Comparison of ENCODE assay signal across 23 cellular contexts in genomic region chr5:134787692-134788091, GRCh38. TPM values are rescaled to one million over a fixed set of nuclear protein-coding genes. Genes with fewer than 3 reads are reported as not detected.
DNase-seq lines count a peak whose midpoint lies in the region; ATAC-seq, FAIRE-seq and TF ChIP-seq lines count a peak whose summit lies in the region.
"Had no signal": no experiment of that assay in that cellular context is flagged by ENCODE, and none has a peak within 500 bp of the region (broad histone marks: within the 10 kb centered on the region; RNA-seq: fewer than 3 reads in every experiment).

No MANE protein-coding gene starts in this region.

- no TSS peak for BruUV-seq in K562 (replicated peaks; lab: Mats Ljungman, UMichigan)

- H3K79me2 ChIP-seq in K562 (ENCODE audit: control insufficient read depth, insufficient read depth, low read length) = no peaks in the 10 kb centered on the region

- POLR2A ChIA-PET in HEK293 (lab: Yijun Ruan, JAX) (interaction anchor here (1.2 kb wide), 1 partner anchor 9 kb away, joined by 3 read pairs; no protein-coding TSS in a partner anchor), K562 (lab: Yijun Ruan, JAX) (interaction anchor here (1.6 kb wide), 1 partner anchor 29 kb away, joined by 4 read pairs; the partner anchor contains the start of gene DDX46)

- intact Hi-C loops in K562 (cut with micrococcal nuclease) = no loop called here

- H3K9me3 ChIP-seq in HEK293 (ENCODE audit: control insufficient read depth, insufficient read depth, low read depth, low read length) = no peaks in the 10 kb centered on the region
- no peaks in the 10 kb centered on the region for H3K9me3 ChIP-seq in K562 (replicated peaks; ENCODE audit: control insufficient read depth, insufficient read depth, low read depth, low read length)
- H3K9me3 ChIP-seq: BE2C, BLaER1 had no signal

- TF ChIP-seq POLR2A in GM12891 (IDR thresholded peaks at IDR 0.05; ENCODE audit: low read depth, low read length) = no peak
- no peak for TF ChIP-seq POLR2A in K562 (conservative IDR thresholded peaks at IDR 0.05)

- in situ Hi-C loops in K562 (cut with MboI) = no loop called here

- no peak for TF ChIP-seq EP300 in K562 (IDR thresholded peaks at IDR 0.05; ENCODE audit: low read length)

- no peaks in the 10 kb centered on the region for H3K9me1 ChIP-seq in K562 (ENCODE audit: control insufficient read depth, insufficient read depth, low read length)

- no peaks in the 10 kb centered on the region for H4K20me1 ChIP-seq in K562 (replicated peaks; ENCODE audit: control insufficient read depth, insufficient read depth, low read length)
- H4K20me1 ChIP-seq: BLaER1 had no signal

- FAIRE-seq in GM12891 (lab: Jason Lieb, UNC) (peak; percentile 26), K562 (lab: Jason Lieb, UNC) (no peak)
- FAIRE-seq: A204.1, GM12878, GM19239 had no signal

- 75% methylated on average over 1 of the region's 1 CpG for WGBS in K562 (ENCODE audit: insufficient coverage, low coverage, missing lambda C conversion rate)

- H3K4me3 ChIP-seq in HEK293 (ENCODE audit: low read depth, low read length) (no peak overlapping the region), K562 (no peak overlapping the region)
- H3K4me3 ChIP-seq: BLaER1, GM12878 had no signal

- CTCF ChIA-PET in HEK293 (lab: Yijun Ruan, JAX) = no interaction called here
- CTCF ChIA-PET in K562 (lab: Yijun Ruan, JAX; ENCODE audit: low intra/inter-chr PET ratio) = no interaction called here

- H3K27me3 ChIP-seq in K562 (ENCODE audit: control insufficient read depth in 2 of 2, insufficient read depth in 2 of 2, low read length in 2 of 2) = no peaks in the 10 kb centered on the region
- H3K27me3 ChIP-seq: BE2C, BLaER1 had no signal

- TF ChIP-seq CTCF in HEK293 (tag by site-specific recombination; IDR thresholded peaks at IDR 0.05) (no peak), K562 (IDR thresholded peaks at IDR 0.05 in 2 of 3, conservative IDR thresholded peaks at IDR 0.05 in 1 of 3; ENCODE audit: insufficient read depth in 2 of 3, low read depth in 1 of 3, low read length in 3 of 3) (no peak)

- H3K36me3 ChIP-seq in HEK293 (ENCODE audit: control insufficient read depth in 2 of 2, insufficient read depth in 1 of 2, low read length in 2 of 2) = peaks cover 99 to 100% of the 10 kb centered on the region in 2 experiments
- H3K36me3 ChIP-seq in K562 (ENCODE audit: control insufficient read depth, insufficient read depth, low read length) = peaks cover 93% of the 10 kb centered on the region; the same call in 2 of the 3 replicates

- H3K9ac ChIP-seq in K562 (ENCODE audit: insufficient read depth in 1 of 2, low read depth in 2 of 2, low read length in 2 of 2) = no peak overlapping the region
- H3K9ac ChIP-seq: BLaER1 had no signal

- no peak overlapping the region for H3K4me2 ChIP-seq in K562 (ENCODE audit: insufficient read depth, low read length)
- H3K4me2 ChIP-seq: BLaER1 had no signal

- H2AFZ ChIP-seq in K562 (ENCODE audit: low read depth, low read length) = no peak overlapping the region

- DNase-seq in GM12891 (ENCODE audit: insufficient read length, low spot score) (no peak), K562 (ENCODE audit: extremely low read depth in 1 of 4, low spot score in 3 of 4) (no peak), NCI-H526 treated with DMSO at 0.1 percent for 48 hours (lab: John Stamatoyannopoulos, UW) (no peak), nucleus accumbens (lab: John Stamatoyannopoulos, UW) (no peak)
- DNase-seq: 8988T; ACHN; BE2C; C1 segment of cervical spinal cord; CD4-positive, alpha-beta memory T cell; CD4-positive, CD25-positive, alpha-beta regulatory T cell; CD8-positive, alpha-beta memory T cell; COR-L47; DMS 273 treated with DMSO at 0.1 percent for 48 hours; DMS153; DMS79; DND-41; EL; GDM1 had no signal

- H3K4me1 ChIP-seq in HEK293 (ENCODE audit: control insufficient read depth, insufficient read depth, low read length) (no peaks in the 10 kb centered on the region), K562 (replicated peaks in 1 of 2; ENCODE audit: control insufficient read depth in 2 of 2, insufficient read depth in 2 of 2, low read length in 2 of 2) (no peaks in the 10 kb centered on the region)
- H3K4me1 ChIP-seq: BE2C, BLaER1 had no signal

- TF ChIP-seq RAD21 in K562 (CRISPR knock-in tag; conservative IDR thresholded peaks at IDR 0.05 in 1 of 2, IDR thresholded peaks at IDR 0.05 in 1 of 2) = no peak

- no peak overlapping the region for H3K27ac ChIP-seq in HEK293 (ENCODE audit: extremely low read depth, low read depth, low read length)
- H3K27ac ChIP-seq in K562 (ENCODE audit: extremely low read depth, low read depth, low read length) = no peak overlapping the region
- H3K27ac ChIP-seq: BLaER1 had no signal

- ATAC-seq in K562 = no peak
- ATAC-seq: GM12878 had no signal

TF ChIP-seq in GM12891, 5 proteins besides CTCF, POLR2A, EP300 and RAD21 (continues in another document):
- TF ChIP-seq PAX5 (IDR thresholded peaks at IDR 0.05; ENCODE audit: insufficient read depth, low read length, severe bottlenecking) = no peak
- TF ChIP-seq POU2F2 (IDR thresholded peaks at IDR 0.05; ENCODE audit: low read depth, low read length) = no peak

TF ChIP-seq in HEK293, 187 proteins besides CTCF, POLR2A, EP300 and RAD21:
- TF ChIP-seq ZNF558 (tag by site-specific recombination; IDR thresholded peaks at IDR 0.05) (no peak), ZNF121 (tag by site-specific recombination; IDR thresholded peaks at IDR 0.05) (peak; percentile 93)
TF ChIP-seq in HEK293: peak in this region for 1.

TF ChIP-seq in K562, 482 proteins besides CTCF, POLR2A, EP300 and RAD21 (continues in another document):
- TF ChIP-seq ELF1 (tag; IDR thresholded peaks at IDR 0.05) (no peak), ZZZ3 (IDR thresholded peaks at IDR 0.05) (no peak), ZNF121 (CRISPR knock-in tag; conservative IDR thresholded peaks at IDR 0.05) (peak; percentile 55), PHB2 (IDR thresholded peaks at IDR 0.05; ENCODE audit: low read depth) (no peak)

RNA-seq across cellular contexts. Expression of gene DDX46, which starts 29.1 kb away (rescaled TPM):
- polyA plus RNA-seq in GM12891 (2012; ENCODE audit: low read depth, missing spikeins) = 44.9 TPM
- 152 and 418 TPM in 2 replicates for total RNA-seq in K562 (2011; cell fraction: chromatin; rRNA removed; ENCODE audit: low replicate concordance)
- 90.4 and 102 TPM in 2 replicates for total RNA-seq in K562 (2011; cell fraction: nucleolus; rRNA removed)
- total RNA-seq in K562 (2011; cell fraction: nucleoplasm; rRNA removed) = 137 TPM in 2 replicates
- total RNA-seq in K562 (2014; rRNA removed) = 48.9 and 49.0 TPM in 2 replicates
- total RNA-seq in K562 (2014; rRNA removed; fragmentation: Illumina TruSeq; extraction: Trizol) = 84.9 and 102 TPM in 2 replicates
- 95.9 and 99.0 TPM in 2 replicates for total RNA-seq in K562 (2015; rRNA removed; fragmentation: Illumina TruSeq; extraction: Trizol)
- total RNA-seq in K562 (2021) = 70.6 and 74.6 TPM in 2 replicates
- 49.2 and 76.4 TPM in 2 replicates for polyA plus RNA-seq in K562 (2011; rRNA removed)
- 13.4 and 17.2 TPM in 2 replicates for polyA plus RNA-seq in K562 (2011; cell fraction: cytosol; rRNA removed)
- polyA plus RNA-seq in K562 (2011; cell fraction: nucleus; rRNA removed) = 47.3 and 53.9 TPM in 2 replicates
- polyA plus RNA-seq in K562 (2012) = 36.5 and 64.5 TPM in 2 replicates
- polyA plus RNA-seq in K562 (2014; fragmentation: Illumina TruSeq; extraction: Trizol) = 83.4 and 87.6 TPM in 2 replicates
- polyA plus RNA-seq in K562 (2014; fragmentation: Nextera tagmentation; extraction: Ambion mirVana) = 10 to 100 TPM; 26.2 to 32.3 TPM
- polyA plus RNA-seq in K562 (2014; rRNA removed) = 61.6 and 77.6 TPM in 2 replicates
- polyA minus RNA-seq in K562 (2011; rRNA and poly(A)+ RNA removed) = 112 and 129 TPM in 2 replicates
- polyA minus RNA-seq in K562 (2011; cell fraction: cytosol; rRNA and poly(A)+ RNA removed) = 41.5 and 63.3 TPM in 2 replicates
- polyA minus RNA-seq in K562 (2011; cell fraction: nucleus; rRNA and poly(A)+ RNA removed) = 50.8 and 67.5 TPM in 2 replicates

RNA-seq across cellular contexts. Expression of gene CAMLG, which starts 49.3 kb away (rescaled TPM):
- 30.2 TPM for polyA plus RNA-seq in GM12891 (2012; ENCODE audit: low read depth, missing spikeins)
- total RNA-seq in K562 (2011; cell fraction: chromatin; rRNA removed; ENCODE audit: low replicate concordance) = 7.6 and 10.7 TPM in 2 replicates
- total RNA-seq in K562 (2011; cell fraction: nucleolus; rRNA removed) = 8.4 and 9.3 TPM in 2 replicates
- 11.9 and 14.4 TPM in 2 replicates for total RNA-seq in K562 (2011; cell fraction: nucleoplasm; rRNA removed)
- total RNA-seq in K562 (2014; rRNA removed) (18.9 and 19.3 TPM in 2 replicates), K562 (2014; rRNA removed; fragmentation: Illumina TruSeq; extraction: Trizol) (22.0 and 26.7 TPM in 2 replicates), K562 (2015; rRNA removed; fragmentation: Illumina TruSeq; extraction: Trizol) (13.0 and 13.6 TPM in 2 replicates), K562 (2021) (19.7 and 20.1 TPM in 2 replicates)
- polyA plus RNA-seq in K562 (2011; rRNA removed) (11.3 and 12.8 TPM in 2 replicates), K562 (2014; fragmentation: Illumina TruSeq; extraction: Trizol) (13.7 and 18.0 TPM in 2 replicates), K562 (2014; fragmentation: Nextera tagmentation; extraction: Ambion mirVana) (10 to 100 TPM; 16.3 to 17.3 TPM), K562 (2014; rRNA removed) (11.0 and 15.3 TPM in 2 replicates)
- polyA plus RNA-seq in K562 (2011; cell fraction: cytosol; rRNA removed) = 4.3 and 7.9 TPM in 2 replicates
- 4.9 and 5.3 TPM in 2 replicates for polyA plus RNA-seq in K562 (2011; cell fraction: nucleus; rRNA removed)
- 18.9 and 32.6 TPM in 2 replicates for polyA plus RNA-seq in K562 (2012)
- polyA minus RNA-seq in K562 (2011; rRNA and poly(A)+ RNA removed) = 5.2 and 5.3 TPM in 2 replicates
- polyA minus RNA-seq in K562 (2011; cell fraction: cytosol; rRNA and poly(A)+ RNA removed) = 2.8 and 5.6 TPM in 2 replicates
- 2.3 and 3.9 TPM in 2 replicates for polyA minus RNA-seq in K562 (2011; cell fraction: nucleus; rRNA and poly(A)+ RNA removed)

RNA-seq across cellular contexts. Expression of gene C5orf24, which starts 58.1 kb away (rescaled TPM):
- polyA plus RNA-seq in GM12891 (2012; ENCODE audit: low read depth, missing spikeins) = 11.7 TPM
- total RNA-seq in K562 (2011; cell fraction: chromatin; rRNA removed; ENCODE audit: low replicate concordance) = 72.0 and 117 TPM in 2 replicates
- 47.6 and 53.4 TPM in 2 replicates for total RNA-seq in K562 (2011; cell fraction: nucleolus; rRNA removed)
- total RNA-seq in K562 (2011; cell fraction: nucleoplasm; rRNA removed) = 69.0 and 99.8 TPM in 2 replicates
- total RNA-seq in K562 (2014; rRNA removed) = 15.1 and 23.2 TPM in 2 replicates
- 28.8 and 29.4 TPM in 2 replicates for total RNA-seq in K562 (2014; rRNA removed; fragmentation: Illumina TruSeq; extraction: Trizol)
- 27.3 and 28.4 TPM in 2 replicates for total RNA-seq in K562 (2015; rRNA removed; fragmentation: Illumina TruSeq; extraction: Trizol)
- total RNA-seq in K562 (2021) = 23.9 and 26.7 TPM in 2 replicates
- polyA plus RNA-seq in K562 (2011; rRNA removed) = 38.6 and 39.7 TPM in 2 replicates
- polyA plus RNA-seq in K562 (2011; cell fraction: cytosol; rRNA removed) = 7.5 and 16.8 TPM in 2 replicates
- polyA plus RNA-seq in K562 (2011; cell fraction: nucleus; rRNA removed) = 28.9 and 30.8 TPM in 2 replicates
- 14.1 and 19.8 TPM in 2 replicates for polyA plus RNA-seq in K562 (2012)
- polyA plus RNA-seq in K562 (2014; fragmentation: Illumina TruSeq; extraction: Trizol) = 22.6 and 28.7 TPM in 2 replicates
- polyA plus RNA-seq in K562 (2014; fragmentation: Nextera tagmentation; extraction: Ambion mirVana) = 10 to 100 TPM in 1 of 2 experiments, 1 to 10 TPM in 1; 8.9 to 10.6 TPM
- polyA plus RNA-seq in K562 (2014; rRNA removed) = 22.5 and 34.1 TPM in 2 replicates
- polyA minus RNA-seq in K562 (2011; rRNA and poly(A)+ RNA removed) = 44.4 and 47.4 TPM in 2 replicates
- 12.4 and 14.2 TPM in 2 replicates for polyA minus RNA-seq in K562 (2011; cell fraction: cytosol; rRNA and poly(A)+ RNA removed)
- polyA minus RNA-seq in K562 (2011; cell fraction: nucleus; rRNA and poly(A)+ RNA removed) = 26.9 and 35.5 TPM in 2 replicates
